ENCODE assay signal across 32 cellular contexts in genomic region chr13:108624108-108624507, GRCh38. TPM values are rescaled to one million over a fixed set of nuclear protein-coding genes. Genes with fewer than 3 reads are reported as not detected.
"Had no signal": no experiment of that assay in that cellular context is flagged by ENCODE, and none has a peak within 500 bp of the region (broad histone marks: within the 10 kb centered on the region; RNA-seq: fewer than 3 reads in every experiment).

No MANE protein-coding gene starts in this region.

- H3K36me3 ChIP-seq: neural progenitor cell, ovary, spleen, suprapubic skin, tibial artery, transverse colon, upper lobe of right lung, uterus had no signal

- H3K9me3 ChIP-seq: ovary, psoas muscle, testis, transverse colon, upper lobe of right lung, uterus had no signal

- H3K4me1 ChIP-seq: parathyroid adenoma, psoas muscle, spleen, suprapubic skin, testis, tibial artery, transverse colon, upper lobe of right lung, uterus had no signal

- H2AFZ ChIP-seq: neural progenitor cell, parathyroid adenoma had no signal

- ATAC-seq: natural killer cell; psoas muscle; right cardiac atrium; sciatic nerve; stimulated activated memory B cell treated with anti-CD40 and anti-IgM and Interleukin-4, amounts not matched to agents 10 μg/mL and 1 μg/mL and 100 μg/mL, for 72 hours; stimulated activated naive CD8-positive, alpha-beta T cell treated with anti-CD3 and anti-CD28 coated beads, Interleukin-15, amount 100 ng/mL, for 72 hours; stimulated activated naive CD8-positive, alpha-beta T cell treated with anti-CD3 and anti-CD28 coated beads, Interleukin-15, Interleukin-2, amounts not matched to agents 100 U/mL and 50 U/mL, for 24 hours; upper lobe of right lung had no signal

- H3K4me1 Mint-ChIP-seq: natural killer cell; stimulated activated memory B cell treated with anti-CD40 and anti-IgM and Interleukin-4, amounts not matched to agents 10 μg/mL and 1 μg/mL and 100 μg/mL, for 72 hours; stimulated activated naive CD8-positive, alpha-beta T cell treated with anti-CD3 and anti-CD28 coated beads, Interleukin-15, amount 100 ng/mL, for 72 hours had no signal

- H3K9ac ChIP-seq: neural progenitor cell, parathyroid adenoma had no signal

- H3K9me3 Mint-ChIP-seq: nephron; stimulated activated naive CD8-positive, alpha-beta T cell treated with anti-CD3 and anti-CD28 coated beads, Interleukin-15, amount 100 ng/mL, for 72 hours; type B pancreatic cell had no signal

- DNase-seq: natural killer cell; occipital lobe; ovary; posterior cingulate gyrus; psoas muscle; right cardiac atrium; spleen; stimulated activated CD4-positive, alpha-beta T cell treated with anti-CD3 and anti-CD28 coated beads, Interleukin-12 subunit alpha, Interleukin-12 subunit beta, amount 100 ng/mL, for 4 hours; stimulated activated CD4-positive, alpha-beta T cell treated with anti-CD3 and anti-CD28 coated beads, Interleukin-1b, Interleukin-23, amount 100 ng/mL, for 48 hours; stimulated activated CD4-positive, alpha-beta T cell treated with anti-CD3 and anti-CD28 coated beads, Interleukin-4, amount 100 ng/mL, for 1 hour; stimulated activated CD4-positive, alpha-beta T cell treated with anti-CD3 and anti-CD28 coated beads, Interleukin-4, amount 100 ng/mL, for 4 hours; stimulated activated CD8-positive, alpha-beta memory T cell treated with anti-CD3 and anti-CD28 coated beads, Interleukin-4, amount 100 ng/mL, for 48 hours; stimulated activated naive CD4-positive, alpha-beta T cell; stimulated activated naive CD8-positive, alpha-beta T cell treated with anti-CD3 and anti-CD28 coated beads, Interleukin-15, amount 100 ng/mL, for 72 hours; stimulated activated naive CD8-positive, alpha-beta T cell treated with anti-CD3 and anti-CD28 coated beads, Interleukin-15, Interleukin-2, amounts not matched to agents 100 U/mL and 50 U/mL, for 24 hours; substantia nigra; testis; tibial artery; transverse colon; upper lobe of right lung; uterus had no signal

- H3K4me2 ChIP-seq: neural progenitor cell, smooth muscle cell had no signal

- H3K27ac Mint-ChIP-seq: natural killer cell; nephron; neural progenitor cell; progenitor cell of endocrine pancreas; stimulated activated memory B cell treated with anti-CD40 and anti-IgM and Interleukin-4, amounts not matched to agents 10 μg/mL and 1 μg/mL and 100 μg/mL, for 72 hours; stimulated activated naive CD8-positive, alpha-beta T cell treated with anti-CD3 and anti-CD28 coated beads, Interleukin-15, amount 100 ng/mL, for 72 hours; type B pancreatic cell had no signal

- H3K36me3 Mint-ChIP-seq: natural killer cell; neural progenitor cell; stimulated activated memory B cell treated with anti-CD40 and anti-IgM and Interleukin-4, amounts not matched to agents 10 μg/mL and 1 μg/mL and 100 μg/mL, for 72 hours; type B pancreatic cell had no signal

- H3K4me3 Mint-ChIP-seq: natural killer cell; nephron; neural progenitor cell; stimulated activated memory B cell treated with anti-CD40 and anti-IgM and Interleukin-4, amounts not matched to agents 10 μg/mL and 1 μg/mL and 100 μg/mL, for 72 hours; stimulated activated naive CD8-positive, alpha-beta T cell treated with anti-CD3 and anti-CD28 coated beads, Interleukin-15, amount 100 ng/mL, for 72 hours; type B pancreatic cell had no signal

- H3K27me3 ChIP-seq: neural progenitor cell, ovary, spleen, suprapubic skin, testis, tibial artery, transverse colon, upper lobe of right lung, uterus had no signal

- H3K79me2 ChIP-seq: parathyroid adenoma had no signal

- H3K27me3 Mint-ChIP-seq: progenitor cell of endocrine pancreas; stimulated activated memory B cell treated with anti-CD40 and anti-IgM and Interleukin-4, amounts not matched to agents 10 μg/mL and 1 μg/mL and 100 μg/mL, for 72 hours; stimulated activated naive CD8-positive, alpha-beta T cell treated with anti-CD3 and anti-CD28 coated beads, Interleukin-15, amount 100 ng/mL, for 72 hours had no signal

- H3K27ac ChIP-seq: neural progenitor cell, ovary, parathyroid adenoma, psoas muscle, skin epidermis, spleen, suprapubic skin, testis, tibial artery, transverse colon, upper lobe of right lung, uterus had no signal

- H3K4me3 ChIP-seq: neural progenitor cell, ovary, psoas muscle, skin epidermis, smooth muscle cell, spleen, suprapubic skin, testis, tibial artery, transverse colon, upper lobe of right lung, uterus had no signal

RNA-seq across cellular contexts. Expression of gene MYO16, which starts 5.3 kb away (rescaled TPM):
- total RNA-seq: osteoblast, smooth muscle cell had no signal
- polyA plus RNA-seq: smooth muscle cell had no signal
